9 cellular contexts compared by ENCODE assay signal in the genomic region with DNA sequence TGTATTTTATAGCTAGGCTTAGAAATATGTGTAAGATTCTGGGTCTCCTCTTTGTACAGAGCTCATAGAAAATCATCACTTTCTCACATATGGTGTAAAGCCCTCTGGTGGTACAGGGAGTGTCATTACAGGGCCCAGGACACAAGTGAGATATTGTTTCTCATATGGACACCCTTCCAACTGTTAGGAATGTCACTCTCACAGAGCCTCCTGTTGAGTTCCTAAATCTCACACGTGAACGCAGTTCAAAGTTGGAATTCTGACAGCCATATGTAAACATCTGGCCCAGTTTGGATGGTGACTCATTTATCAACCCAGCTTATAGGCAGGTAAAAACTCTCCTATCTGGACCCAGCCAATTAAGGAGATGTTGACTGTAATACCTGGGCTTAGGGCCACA. TPM values are rescaled to one million over a fixed set of nuclear protein-coding genes. Genes with fewer than 3 reads are reported as not detected.
DNase-seq lines count a peak whose midpoint lies in the region; TF ChIP-seq lines count a peak whose summit lies in the region.
"Had no signal": no experiment of that assay in that cellular context is flagged by ENCODE, and none has a peak within 500 bp of the region (broad histone marks: within the 10 kb centered on the region; RNA-seq: fewer than 3 reads in every experiment).

No MANE protein-coding gene starts in this region.

- TF ChIP-seq CTCF in retinal pigment epithelial cell (conservative IDR thresholded peaks at IDR 0.05; ENCODE audit: low read depth, low read length), result peak; percentile 64

- no peak overlapping the region for H3K4me3 ChIP-seq in retinal pigment epithelial cell (ENCODE audit: low read length)

- DNase-seq in NCI-H1436 (lab: John Stamatoyannopoulos, UW) (peak; percentile 2), NCI-H1436 treated with DMSO at 0.1 percent for 48 hours (lab: John Stamatoyannopoulos, UW) (no peak), NCI-H1417 (lab: John Stamatoyannopoulos, UW) (peak; percentile 21 to 62 (median 28)), cerebellum (ENCODE audit: low spot score) (peak; percentile 12), retinal pigment epithelial cell (ENCODE audit: low read depth) (no peak), GM19238 (ENCODE audit: insufficient read length, low spot score) (no peak), NCI-H2029 (lab: John Stamatoyannopoulos, UW) (no peak), GOT3 (lab: John Stamatoyannopoulos, UW) (no peak)
- DNase-seq: CD4-positive, CD25-positive, alpha-beta regulatory T cell had no signal

RNA-seq across cellular contexts. Expression of a gene that starts 35.4 kb away (rescaled TPM):
- total RNA-seq in cerebellum, result 16.5 TPM

Comparison
In these comparisons a context has a peak if more than half of its experiments do, and no peak if none do; other contexts are left out.
1. DNase-seq: peak in NCI-H1436 (single experiment), NCI-H1417 (3 of 3) and cerebellum (single experiment); none in NCI-H1436 treated with DMSO at 0.1 percent for 48 hours (single experiment), retinal pigment epithelial cell (single experiment), GM19238 (single experiment), NCI-H2029 (single experiment) and GOT3 (single experiment).